ENCODE assay signal across 8 cellular contexts in the genomic region with DNA sequence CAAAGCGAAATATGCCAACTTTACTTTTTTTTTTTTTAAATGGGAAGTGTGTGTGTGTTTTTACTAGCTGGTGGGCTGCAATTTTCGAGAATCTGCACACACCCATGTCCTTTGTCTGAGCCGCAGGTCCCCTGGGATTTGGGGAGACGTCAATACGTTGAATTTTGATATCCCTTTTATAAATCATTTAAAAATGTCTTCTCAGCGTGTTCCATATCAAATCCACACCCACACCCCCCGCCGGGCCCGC. TPM values are rescaled to one million over a fixed set of nuclear protein-coding genes. Genes with fewer than 3 reads are reported as not detected.
DNase-seq lines count a peak whose midpoint lies in the region; ATAC-seq lines count a peak whose summit lies in the region.

No MANE protein-coding gene starts in this region.

- H3K27ac ChIP-seq in substantia nigra (ENCODE audit: low read depth, low read length, poor library complexity, severe bottlenecking), result peak overlapping the region; percentile 100

- H3K36me3 Mint-ChIP-seq in stimulated activated naive CD8-positive, alpha-beta T cell treated with anti-CD3 and anti-CD28 coated beads, Interleukin-15, Interleukin-2, amounts not matched to agents 100 ng/mL and 50 ng/mL, for 24 hours (ENCODE audit: low read depth), result peaks cover 26% of the 10 kb centered on the region
- peaks cover 22% of the 10 kb centered on the region for H3K36me3 Mint-ChIP-seq in activated naive CD8-positive, alpha-beta T cell treated with anti-CD3 and anti-CD28 coated beads for 36 hours

- peaks cover 6% of the 10 kb centered on the region for H3K9me3 Mint-ChIP-seq in stimulated activated naive CD8-positive, alpha-beta T cell treated with anti-CD3 and anti-CD28 coated beads, Interleukin-15, Interleukin-2, amounts not matched to agents 100 ng/mL and 50 ng/mL, for 24 hours
- peaks cover 10% of the 10 kb centered on the region for H3K9me3 Mint-ChIP-seq in activated naive CD8-positive, alpha-beta T cell treated with anti-CD3 and anti-CD28 coated beads for 36 hours

- H3K4me3 ChIP-seq in iPS-18c (ENCODE audit: insufficient read depth, low read depth, low read length), result peak overlapping the region; percentile 87

- peaks cover 4% of the 10 kb centered on the region for H3K27me3 Mint-ChIP-seq in stimulated activated naive CD8-positive, alpha-beta T cell treated with anti-CD3 and anti-CD28 coated beads, Interleukin-15, Interleukin-2, amounts not matched to agents 100 ng/mL and 50 ng/mL, for 24 hours
- H3K27me3 Mint-ChIP-seq in activated naive CD8-positive, alpha-beta T cell treated with anti-CD3 and anti-CD28 coated beads for 36 hours, result peaks cover 7% of the 10 kb centered on the region

- no peak for ATAC-seq in stimulated activated naive CD8-positive, alpha-beta T cell treated with anti-CD3 and anti-CD28 coated beads, Interleukin-15, Interleukin-2, amounts not matched to agents 100 U/mL and 50 U/mL, for 24 hours
- no peak for ATAC-seq in HG02588 (IDR thresholded peaks at IDR 0.05; ENCODE audit: unreplicated experiment)

- H3K4me1 Mint-ChIP-seq in stimulated activated naive CD8-positive, alpha-beta T cell treated with anti-CD3 and anti-CD28 coated beads, Interleukin-15, Interleukin-2, amounts not matched to agents 100 ng/mL and 50 ng/mL, for 24 hours (ENCODE audit: low read depth), result peaks cover 27% of the 10 kb centered on the region
- H3K4me1 Mint-ChIP-seq in activated naive CD8-positive, alpha-beta T cell treated with anti-CD3 and anti-CD28 coated beads for 36 hours, result peaks cover 24% of the 10 kb centered on the region

- H3K4me3 Mint-ChIP-seq in stimulated activated naive CD8-positive, alpha-beta T cell treated with anti-CD3 and anti-CD28 coated beads, Interleukin-15, Interleukin-2, amounts not matched to agents 100 ng/mL and 50 ng/mL, for 24 hours, result peak overlapping the region; percentile 94
- H3K4me3 Mint-ChIP-seq in activated naive CD8-positive, alpha-beta T cell treated with anti-CD3 and anti-CD28 coated beads for 36 hours, result peak overlapping the region; percentile 91

- DNase-seq in stimulated activated naive CD8-positive, alpha-beta T cell treated with anti-CD3 and anti-CD28 coated beads, Interleukin-15, Interleukin-2, amounts not matched to agents 100 U/mL and 50 U/mL, for 24 hours, result no peak
- DNase-seq in activated naive CD8-positive, alpha-beta T cell treated with anti-CD3 and anti-CD28 coated beads for 36 hours, result no peak
- DNase-seq in substantia nigra (lab: John Stamatoyannopoulos, UW) (no peak), NOMO-1 treated with dmso at 0.1 percent for 144 hours (lab: John Stamatoyannopoulos, UW; ENCODE audit: unreplicated experiment) (no peak), NCI-H2196 (lab: John Stamatoyannopoulos, UW; ENCODE audit: unreplicated experiment) (no peak)

- H3K9me3 ChIP-seq in iPS-18c (ENCODE audit: control insufficient read depth, insufficient read depth, low read length), result no peaks in the 10 kb centered on the region

- peak overlapping the region; percentile 99 for H3K27ac Mint-ChIP-seq in stimulated activated naive CD8-positive, alpha-beta T cell treated with anti-CD3 and anti-CD28 coated beads, Interleukin-15, Interleukin-2, amounts not matched to agents 100 ng/mL and 50 ng/mL, for 24 hours
- H3K27ac Mint-ChIP-seq in activated naive CD8-positive, alpha-beta T cell treated with anti-CD3 and anti-CD28 coated beads for 36 hours, result peak overlapping the region; percentile 99

RNA-seq across cellular contexts. Expression of gene FMC1, which starts 0.4 kb away (rescaled TPM):
- total RNA-seq in activated naive CD8-positive, alpha-beta T cell treated with anti-CD3 and anti-CD28 coated beads for 36 hours, result 1 to 10 TPM; 6.3 to 7.7 TPM

RNA-seq across cellular contexts. Expression of gene LUC7L2, which starts 19.0 kb away (rescaled TPM):
- 100 to 1,000 TPM; 150 to 156 TPM for total RNA-seq in activated naive CD8-positive, alpha-beta T cell treated with anti-CD3 and anti-CD28 coated beads for 36 hours
